In genomic region chr5:1103093-1103492, GRCh38 we compare ENCODE assay signal across 12 cellular contexts. TPM values are rescaled to one million over a fixed set of nuclear protein-coding genes. Genes with fewer than 3 reads are reported as not detected.
A peak's percentile ranks its signal among the peaks of the same experiment; 100 is the strongest.
DNase-seq lines count a peak whose midpoint lies in the region; ATAC-seq, FAIRE-seq and TF ChIP-seq lines count a peak whose summit lies in the region.
"Had no signal": no experiment of that assay in that cellular context is flagged by ENCODE, and none has a peak within 500 bp of the region (broad histone marks: within the 10 kb centered on the region; RNA-seq: fewer than 3 reads in every experiment).

No MANE protein-coding gene starts in this region.

- TF ChIP-seq POLR2A in right lobe of liver (IDR thresholded peaks at IDR 0.05) (no peak), suprapubic skin (IDR thresholded peaks at IDR 0.05) (no peak), GM12892 (IDR thresholded peaks at IDR 0.05; ENCODE audit: low read depth, low read length) (no peak)

- no peak overlapping the region for H3K4me3 ChIP-seq in cardiac muscle cell
- H3K4me3 ChIP-seq in right lobe of liver, result peak overlapping the region; percentile 18 to 91 (median 50)
- H3K4me3 ChIP-seq in suprapubic skin, result peak overlapping the region; percentile 25

- no peaks in the 10 kb centered on the region for H3K27me3 ChIP-seq in cardiac muscle cell
- no peaks in the 10 kb centered on the region for H3K27me3 ChIP-seq in right lobe of liver
- H3K27me3 ChIP-seq in suprapubic skin, result no peaks in the 10 kb centered on the region

- H3K9me3 ChIP-seq in cardiac muscle cell (ENCODE audit: low read depth) (no peaks in the 10 kb centered on the region), right lobe of liver (no peaks in the 10 kb centered on the region), suprapubic skin (no peaks in the 10 kb centered on the region)

- H3K4me1 ChIP-seq in cardiac muscle cell (ENCODE audit: low read depth) (peaks cover 43% of the 10 kb centered on the region), right lobe of liver (peaks cover 0 to 81% (median 41%) of the 10 kb centered on the region in 4 donors), suprapubic skin (peaks cover 70% of the 10 kb centered on the region)

- no peak for FAIRE-seq in urothelium cell line (lab: Jason Lieb, UNC)
- no peak for FAIRE-seq in GM12892 (lab: Jason Lieb, UNC)

- ATAC-seq in Right ventricle myocardium inferior (no peak), right lobe of liver (no peak)

- DNase-seq in cardiac muscle cell (ENCODE audit: low read depth in 1 of 2, low spot score in 1 of 2) (no peak), Right ventricle myocardium inferior (ENCODE audit: missing footprints) (no peak), amniotic epithelial cell (ENCODE audit: low read depth) (peak; percentile 32), right lobe of liver (no peak), suprapubic skin (ENCODE audit: low spot score in 2 of 2) (no peak), urothelium cell line (ENCODE audit: low spot score) (no peak), GM12892 (ENCODE audit: insufficient read length) (no peak)
- DNase-seq in NK-92 treated with Interleukin-12 subunit alpha and Interleukin-12 subunit beta, amount 100 ng/mL, for 24 hours (lab: John Stamatoyannopoulos, UW), result no peak
- DNase-seq: activated CD4-positive, alpha-beta T cell treated with anti-CD3 and anti-CD28 coated beads, Interleukin-2, amount 50 U/mL, for 4 hours; AML-193; brain microvascular endothelial cell; NCI-H2081 had no signal

- intact Hi-C loops in Right ventricle myocardium inferior (cut with DNase I), result loop anchor here (2.0 kb wide), 1 partner anchor 22 kb away; no protein-coding TSS in a partner anchor
- intact Hi-C loops in right lobe of liver (cut with DNase I), result no loop called here

- TF ChIP-seq EP300 in suprapubic skin (IDR thresholded peaks at IDR 0.05), result no peak

- TF ChIP-seq CTCF in cardiac muscle cell (IDR thresholded peaks at IDR 0.05; ENCODE audit: low read depth, low read length) (no peak), right lobe of liver (IDR thresholded peaks at IDR 0.05) (no peak), suprapubic skin (IDR thresholded peaks at IDR 0.05) (no peak)

- WGBS in right lobe of liver (ENCODE audit: insufficient coverage, low coverage, low lambda C conversion rate, missing lambda C conversion rate), result 8% methylated on average over 2 of the region's 11 CpGs
- 62% methylated on average over 10 of the region's 11 CpGs for WGBS in suprapubic skin

- peak overlapping the region; percentile 74 for H3K27ac ChIP-seq in cardiac muscle cell
- H3K27ac ChIP-seq in right lobe of liver, result peak overlapping the region; percentile 77 to 99 (median 95)
- H3K27ac ChIP-seq in suprapubic skin, result no peak overlapping the region
- H3K27ac ChIP-seq: brain microvascular endothelial cell had no signal

- H3K36me3 ChIP-seq in cardiac muscle cell (no peaks in the 10 kb centered on the region), right lobe of liver (no peaks in the 10 kb centered on the region), suprapubic skin (no peaks in the 10 kb centered on the region)
- H3K36me3 ChIP-seq: brain microvascular endothelial cell had no signal

RNA-seq across cellular contexts. Expression of gene SLC12A7, which starts 8.8 kb away (rescaled TPM):
- total RNA-seq in cardiac muscle cell (25.5 and 29.9 TPM in 2 replicates), Right ventricle myocardium inferior (179 TPM), right lobe of liver (10 to 100 TPM; 38.9 to 65.2 (median 53.3) TPM), suprapubic skin (10 to 100 TPM in 3 of 4 donors, 1 to 10 TPM in 1; 8.6 to 29.0 (median 21.5) TPM)
- polyA plus RNA-seq in cardiac muscle cell, result 14.1 and 21.9 TPM in 2 replicates
- 2.0 TPM for polyA plus RNA-seq in GM12892 (2012; ENCODE audit: missing spikeins)
